ENCODE assay signal across 2 cellular contexts in genomic region chr4:169404959-169405358, GRCh38.
A peak's percentile ranks its signal among the peaks of the same experiment; 100 is the strongest.
TF ChIP-seq lines count a peak whose summit lies in the region.

No MANE protein-coding gene starts in this region.

TF ChIP-seq in IMR-90, 13 proteins besides CTCF, POLR2A, EP300 and RAD21 (continued from another document):
- TF ChIP-seq NFE2L2 (IDR thresholded peaks at IDR 0.05; ENCODE audit: low read depth, low read length) (no peak), MXI1 (IDR thresholded peaks at IDR 0.05; ENCODE audit: borderline replicate concordance, low read depth, low read length) (no peak), CEBPB (IDR thresholded peaks at IDR 0.05; ENCODE audit: low read depth, low read length) (no peak), SMC3 (IDR thresholded peaks at IDR 0.05; ENCODE audit: low read depth, low read length) (no peak), RFX5 (IDR thresholded peaks at IDR 0.05; ENCODE audit: low read depth, low read length) (no peak), CHD1 (IDR thresholded peaks at IDR 0.05; ENCODE audit: low read depth, low read length) (no peak), RCOR1 (IDR thresholded peaks at IDR 0.05; ENCODE audit: insufficient replicate concordance, low read length) (no peak), MAFK (IDR thresholded peaks at IDR 0.05; ENCODE audit: low read depth, low read length) (no peak), BHLHE40 (IDR thresholded peaks at IDR 0.05; ENCODE audit: low read depth, low read length) (no peak)
- TF ChIP-seq, protein P1, sequence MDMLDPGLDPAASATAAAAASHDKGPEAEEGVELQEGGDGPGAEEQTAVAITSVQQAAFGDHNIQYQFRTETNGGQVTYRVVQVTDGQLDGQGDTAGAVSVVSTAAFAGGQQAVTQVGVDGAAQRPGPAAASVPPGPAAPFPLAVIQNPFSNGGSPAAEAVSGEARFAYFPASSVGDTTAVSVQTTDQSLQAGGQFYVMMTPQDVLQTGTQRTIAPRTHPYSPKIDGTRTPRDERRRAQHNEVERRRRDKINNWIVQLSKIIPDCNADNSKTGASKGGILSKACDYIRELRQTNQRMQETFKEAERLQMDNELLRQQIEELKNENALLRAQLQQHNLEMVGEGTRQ (IDR thresholded peaks at IDR 0.05; ENCODE audit: low read depth, low read length) = no peak
- TF ChIP-seq, protein P2, sequence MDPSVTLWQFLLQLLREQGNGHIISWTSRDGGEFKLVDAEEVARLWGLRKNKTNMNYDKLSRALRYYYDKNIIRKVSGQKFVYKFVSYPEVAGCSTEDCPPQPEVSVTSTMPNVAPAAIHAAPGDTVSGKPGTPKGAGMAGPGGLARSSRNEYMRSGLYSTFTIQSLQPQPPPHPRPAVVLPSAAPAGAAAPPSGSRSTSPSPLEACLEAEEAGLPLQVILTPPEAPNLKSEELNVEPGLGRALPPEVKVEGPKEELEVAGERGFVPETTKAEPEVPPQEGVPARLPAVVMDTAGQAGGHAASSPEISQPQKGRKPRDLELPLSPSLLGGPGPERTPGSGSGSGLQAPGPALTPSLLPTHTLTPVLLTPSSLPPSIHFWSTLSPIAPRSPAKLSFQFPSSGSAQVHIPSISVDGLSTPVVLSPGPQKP (IDR thresholded peaks at IDR 0.05; ENCODE audit: borderline replicate concordance, low read depth, low read length) = no peak

TF ChIP-seq in H1, 55 proteins besides CTCF, POLR2A, EP300 and RAD21 (continued from another document):
- TF ChIP-seq SIX5 (IDR thresholded peaks at IDR 0.05; ENCODE audit: low read depth, low read length) = no peak
- no peak for TF ChIP-seq KDM1A (IDR thresholded peaks at IDR 0.05; ENCODE audit: borderline replicate concordance, low read length)
- no peak for TF ChIP-seq CHD2 (IDR thresholded peaks at IDR 0.05; ENCODE audit: low read length)
- peak; percentile 81 for TF ChIP-seq TEAD4 (IDR thresholded peaks at IDR 0.05; ENCODE audit: low read depth, low read length)
- no peak for TF ChIP-seq GABPA (IDR thresholded peaks at IDR 0.05; ENCODE audit: borderline replicate concordance, insufficient read depth, low read length)
- peak; percentile 72 for TF ChIP-seq CEBPB (IDR thresholded peaks at IDR 0.05; ENCODE audit: low read depth, low read length)
- peak; percentile 32; the same call in 1 of the 2 replicates for TF ChIP-seq SP1 (IDR thresholded peaks at IDR 0.05; ENCODE audit: low read depth, low read length)
- TF ChIP-seq NANOG (IDR thresholded peaks at IDR 0.05; ENCODE audit: insufficient read depth, low read depth, low read length, poor library complexity, severe bottlenecking) = peak; percentile 58
- no peak for TF ChIP-seq SP2 (IDR thresholded peaks at IDR 0.05; ENCODE audit: low read length)
- TF ChIP-seq POLR2AphosphoS5 (IDR thresholded peaks at IDR 0.05; ENCODE audit: low read depth, low read length) = no peak
- TF ChIP-seq RNF2 (IDR thresholded peaks at IDR 0.05; ENCODE audit: borderline replicate concordance, low read depth, low read length, missing control alignments, poor library complexity, severe bottlenecking) = no peak
- TF ChIP-seq BRCA1 (IDR thresholded peaks at IDR 0.05; ENCODE audit: low read depth, low read length) = no peak
- no peak for TF ChIP-seq ATF2 (IDR thresholded peaks at IDR 0.05; ENCODE audit: low read length)
- peak; percentile 48; the same call in 1 of the 2 replicates for TF ChIP-seq MAFK (IDR thresholded peaks at IDR 0.05; ENCODE audit: low read depth, low read length)
TF ChIP-seq in H1: peak in this region for 6.
